ENCODE assay signal across 1 cellular context in the genomic region with DNA sequence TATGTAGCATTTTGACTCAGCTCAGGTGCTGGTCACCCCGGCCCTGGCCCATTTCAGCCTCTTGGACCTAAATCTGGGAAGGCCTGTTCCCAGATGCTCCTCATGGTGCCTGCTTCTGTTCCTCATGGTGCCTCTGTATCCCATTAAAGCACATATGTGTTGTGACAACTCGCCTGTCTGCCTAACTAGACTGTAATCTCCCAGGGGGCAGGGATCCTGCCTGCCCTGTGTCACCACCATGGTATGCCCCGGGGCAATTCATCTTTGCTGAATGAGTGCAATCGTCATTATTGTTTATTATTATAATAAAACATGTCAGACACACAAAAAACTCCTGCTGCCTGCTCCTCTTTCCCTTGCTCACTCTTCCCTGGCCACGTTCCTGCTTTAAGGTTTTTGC.
TF ChIP-seq lines count a peak whose summit lies in the region.

No MANE protein-coding gene starts in this region.

TF ChIP-seq in IMR-90, 13 proteins besides CTCF, POLR2A, EP300 and RAD21:
- no peak for TF ChIP-seq NFE2L2 (IDR thresholded peaks at IDR 0.05; ENCODE audit: low read depth, low read length)
- TF ChIP-seq MAZ (IDR thresholded peaks at IDR 0.05; ENCODE audit: borderline replicate concordance, low read depth, low read length): no peak
- no peak for TF ChIP-seq RCOR1 (IDR thresholded peaks at IDR 0.05; ENCODE audit: insufficient replicate concordance, low read length)
- no peak for TF ChIP-seq FOS (IDR thresholded peaks at IDR 0.05; ENCODE audit: low read depth, low read length)
- TF ChIP-seq CHD1 (IDR thresholded peaks at IDR 0.05; ENCODE audit: low read depth, low read length): no peak
- no peak for TF ChIP-seq MAFK (IDR thresholded peaks at IDR 0.05; ENCODE audit: low read depth, low read length)
- TF ChIP-seq BHLHE40 (IDR thresholded peaks at IDR 0.05; ENCODE audit: low read depth, low read length): no peak
- TF ChIP-seq, protein P1, sequence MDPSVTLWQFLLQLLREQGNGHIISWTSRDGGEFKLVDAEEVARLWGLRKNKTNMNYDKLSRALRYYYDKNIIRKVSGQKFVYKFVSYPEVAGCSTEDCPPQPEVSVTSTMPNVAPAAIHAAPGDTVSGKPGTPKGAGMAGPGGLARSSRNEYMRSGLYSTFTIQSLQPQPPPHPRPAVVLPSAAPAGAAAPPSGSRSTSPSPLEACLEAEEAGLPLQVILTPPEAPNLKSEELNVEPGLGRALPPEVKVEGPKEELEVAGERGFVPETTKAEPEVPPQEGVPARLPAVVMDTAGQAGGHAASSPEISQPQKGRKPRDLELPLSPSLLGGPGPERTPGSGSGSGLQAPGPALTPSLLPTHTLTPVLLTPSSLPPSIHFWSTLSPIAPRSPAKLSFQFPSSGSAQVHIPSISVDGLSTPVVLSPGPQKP (IDR thresholded peaks at IDR 0.05; ENCODE audit: borderline replicate concordance, low read depth, low read length): no peak
- TF ChIP-seq SMC3 (IDR thresholded peaks at IDR 0.05; ENCODE audit: low read depth, low read length): no peak
- TF ChIP-seq, protein P2, sequence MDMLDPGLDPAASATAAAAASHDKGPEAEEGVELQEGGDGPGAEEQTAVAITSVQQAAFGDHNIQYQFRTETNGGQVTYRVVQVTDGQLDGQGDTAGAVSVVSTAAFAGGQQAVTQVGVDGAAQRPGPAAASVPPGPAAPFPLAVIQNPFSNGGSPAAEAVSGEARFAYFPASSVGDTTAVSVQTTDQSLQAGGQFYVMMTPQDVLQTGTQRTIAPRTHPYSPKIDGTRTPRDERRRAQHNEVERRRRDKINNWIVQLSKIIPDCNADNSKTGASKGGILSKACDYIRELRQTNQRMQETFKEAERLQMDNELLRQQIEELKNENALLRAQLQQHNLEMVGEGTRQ (IDR thresholded peaks at IDR 0.05; ENCODE audit: low read depth, low read length): no peak
- TF ChIP-seq CEBPB (IDR thresholded peaks at IDR 0.05; ENCODE audit: low read depth, low read length): no peak
- no peak for TF ChIP-seq RFX5 (IDR thresholded peaks at IDR 0.05; ENCODE audit: low read depth, low read length)
- no peak for TF ChIP-seq MXI1 (IDR thresholded peaks at IDR 0.05; ENCODE audit: borderline replicate concordance, low read depth, low read length)
